ENCODE assay signal across 24 cellular contexts in the genomic region with DNA sequence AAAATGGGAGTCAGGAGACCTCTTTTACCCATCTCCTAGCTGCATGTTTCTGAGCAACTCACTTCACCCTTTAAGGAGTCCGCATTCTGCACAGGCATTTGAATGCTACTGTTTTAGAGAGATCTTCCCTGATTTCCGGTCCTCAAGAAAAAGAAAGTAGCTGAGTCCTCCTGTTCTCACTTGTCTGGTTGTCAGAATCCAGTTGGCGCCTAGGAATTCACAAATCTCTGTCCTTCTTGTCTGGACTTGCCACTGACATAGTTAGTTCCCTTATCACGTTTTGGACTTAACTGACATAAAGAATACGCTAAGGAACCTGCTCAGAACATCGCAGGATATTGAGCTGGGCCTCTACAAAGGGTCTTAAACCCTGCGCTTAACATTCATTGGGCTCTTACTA. TPM values are rescaled to one million over a fixed set of nuclear protein-coding genes. Genes with fewer than 3 reads are reported as not detected.
DNase-seq lines count a peak whose midpoint lies in the region; ATAC-seq, FAIRE-seq and TF ChIP-seq lines count a peak whose summit lies in the region.
"Had no signal": no experiment of that assay in that cellular context is flagged by ENCODE, and none has a peak within 500 bp of the region (broad histone marks: within the 10 kb centered on the region; RNA-seq: fewer than 3 reads in every experiment).

No MANE protein-coding gene starts in this region.

- no peaks in the 10 kb centered on the region for H3K9me3 ChIP-seq in HepG2 (ENCODE audit: low read length)
- H3K9me3 ChIP-seq in right lobe of liver, result no peaks in the 10 kb centered on the region
- no peaks in the 10 kb centered on the region for H3K9me3 ChIP-seq in mammary epithelial cell (replicated peaks; ENCODE audit: insufficient read depth, low read length)
- no peaks in the 10 kb centered on the region for H3K9me3 ChIP-seq in neural progenitor cell (ENCODE audit: low read depth)
- H3K9me3 ChIP-seq in WERI-Rb-1 (ENCODE audit: severe bottlenecking), result no peaks in the 10 kb centered on the region
- H3K9me3 ChIP-seq: BE2C, Caco-2 had no signal

- TF ChIP-seq EP300 in HepG2 (IDR thresholded peaks at IDR 0.05; ENCODE audit: low read depth in 2 of 2, low read length in 2 of 2), result no peak
- TF ChIP-seq EP300 in HepG2 (CRISPR knock-in tag; IDR thresholded peaks at IDR 0.05; ENCODE audit: borderline replicate concordance), result no peak

- H3K36me3 ChIP-seq in HepG2 (replicated peaks in 1 of 2; ENCODE audit: control insufficient read depth in 1 of 2, insufficient read depth in 2 of 2, low read length in 2 of 2) (no peaks in the 10 kb centered on the region), right lobe of liver (no peaks in the 10 kb centered on the region), mammary epithelial cell (ENCODE audit: insufficient read depth, low read length) (no peaks in the 10 kb centered on the region), neural progenitor cell (no peaks in the 10 kb centered on the region), WERI-Rb-1 (no peaks in the 10 kb centered on the region)
- H3K36me3 ChIP-seq: BE2C had no signal

- peak overlapping the region; percentile 15 for H2AFZ ChIP-seq in HepG2 (ENCODE audit: low read length)
- peak overlapping the region; percentile 66 for H2AFZ ChIP-seq in mammary epithelial cell (ENCODE audit: low read depth, low read length)
- H2AFZ ChIP-seq in neural progenitor cell (replicated peaks), result peak overlapping the region; percentile 59
- H2AFZ ChIP-seq: GM23338 had no signal

- H3K27ac Mint-ChIP-seq in neural progenitor cell, result no peak overlapping the region
- H3K27ac Mint-ChIP-seq: CD4-positive, CD25-positive, alpha-beta regulatory T cell; GM23338 had no signal

- CTCF ChIA-PET in HepG2 (lab: Yijun Ruan, JAX; ENCODE audit: low intra/inter-chr PET ratio, low total read pairs) (no interaction called here), mammary epithelial cell (lab: Charles Lee; ENCODE audit: low non-redundant PET) (interaction anchor here (0.6 kb wide), 1 partner anchor 233 kb away, joined by 5 read pairs; no protein-coding TSS in a partner anchor)

- no TSS peak for BruUV-seq in HepG2 (replicated peaks; lab: Mats Ljungman, UMichigan)
- BruUV-seq in mammary epithelial cell (replicated peaks; lab: Mats Ljungman, UMichigan), result no TSS peak

- no peak for DNase-seq in HepG2 (ENCODE audit: low spot score)
- no peak for DNase-seq in right lobe of liver
- peak; percentile 75 for DNase-seq in mammary epithelial cell
- DNase-seq in neural progenitor cell (ENCODE audit: low spot score), result no peak
- no peak for DNase-seq in T-helper 9 cell
- DNase-seq in WERI-Rb-1, result no peak
- DNase-seq in Kasumi-1 (lab: John Stamatoyannopoulos, UW), result no peak
- DNase-seq: BE2C; Caco-2; CD4-positive, CD25-positive, alpha-beta regulatory T cell; GF-D8; HCEC 1CT; KBM-7; MV-4-11; NCI-H1694 treated with DMSO at 0.1 percent for 48 hours; NCI-H2107; NCI-H510A; NCI-H748 treated with DMSO at 0.1 percent for 48 hours; NK-92 treated with Interleukin-12 subunit alpha and Interleukin-12 subunit beta, amount 100 ng/mL, for 24 hours; OCI-M1; RPMI8226 had no signal

- H3K4me3 ChIP-seq in HepG2 (replicated peaks in 1 of 3; ENCODE audit: insufficient read depth in 1 of 3, low read depth in 2 of 3, low read length in 3 of 3) (no peak overlapping the region), right lobe of liver (no peak overlapping the region), mammary epithelial cell (replicated peaks in 1 of 3; ENCODE audit: insufficient read depth in 1 of 3, low read depth in 2 of 3, low read length in 3 of 3) (peak overlapping the region in 2 of 3 experiments; percentile 20 to 21), neural progenitor cell (no peak overlapping the region), WERI-Rb-1 (ENCODE audit: low read depth, low read length) (no peak overlapping the region)
- H3K4me3 ChIP-seq: GM23338 had no signal

- WGBS in HepG2 (ENCODE audit: low lambda C conversion rate), result 25% methylated on average over 7 of the region's 7 CpGs
- 68% methylated on average over 7 of the region's 7 CpGs for WGBS in right lobe of liver (ENCODE audit: insufficient coverage, low coverage, low lambda C conversion rate, missing lambda C conversion rate)
- WGBS in mammary epithelial cell (ENCODE audit: low coverage, missing lambda C conversion rate), result 17% methylated on average over 7 of the region's 7 CpGs

- no peaks in the 10 kb centered on the region for H3K9me3 Mint-ChIP-seq in neural progenitor cell
- H3K9me3 Mint-ChIP-seq: CD4-positive, CD25-positive, alpha-beta regulatory T cell had no signal

- no peaks in the 10 kb centered on the region for H3K27me3 ChIP-seq in HepG2 (ENCODE audit: control insufficient read depth in 1 of 2, insufficient read depth in 2 of 2, low read length in 2 of 2)
- H3K27me3 ChIP-seq in right lobe of liver, result no peaks in the 10 kb centered on the region
- H3K27me3 ChIP-seq in mammary epithelial cell (ENCODE audit: insufficient read depth, low read length), result no peaks in the 10 kb centered on the region
- H3K27me3 ChIP-seq in neural progenitor cell, result no peaks in the 10 kb centered on the region
- H3K27me3 ChIP-seq in WERI-Rb-1 (ENCODE audit: insufficient read depth, low read depth, severe bottlenecking), result no peaks in the 10 kb centered on the region
- H3K27me3 ChIP-seq: BE2C had no signal

- H3K4me1 ChIP-seq in HepG2 (ENCODE audit: insufficient read depth, low read length) (no peaks in the 10 kb centered on the region), right lobe of liver (no peaks in the 10 kb centered on the region), mammary epithelial cell (ENCODE audit: insufficient read depth, low read length) (peaks cover 18% of the 10 kb centered on the region), neural progenitor cell (no peaks in the 10 kb centered on the region)
- H3K4me1 ChIP-seq: BE2C had no signal

- intact Hi-C loops in HepG2 (cut with micrococcal nuclease; ENCODE audit: unreplicated experiment) (no loop called here), right lobe of liver (cut with DNase I) (no loop called here), mammary epithelial cell (cut with micrococcal nuclease) (loop anchor here (10.0 kb wide), 1 partner anchor 153 kb away; the partner anchor contains the start of gene OVCH2)

- no peaks in the 10 kb centered on the region for H3K79me2 ChIP-seq in HepG2 (ENCODE audit: insufficient read depth, low read length)
- no peaks in the 10 kb centered on the region for H3K79me2 ChIP-seq in mammary epithelial cell (ENCODE audit: insufficient read depth, low read length)
- no peaks in the 10 kb centered on the region for H3K79me2 ChIP-seq in neural progenitor cell (ENCODE audit: low read depth)

- no peaks in the 10 kb centered on the region for H3F3A ChIP-seq in neural progenitor cell (ENCODE audit: low read depth)

- TF ChIP-seq CTCF in HepG2 (CRISPR knock-in tag; IDR thresholded peaks at IDR 0.05), result no peak
- no peak for TF ChIP-seq CTCF in right lobe of liver (IDR thresholded peaks at IDR 0.05)
- no peak for TF ChIP-seq CTCF in mammary epithelial cell (conservative IDR thresholded peaks at IDR 0.05 in 1 of 2, IDR thresholded peaks at IDR 0.05 in 1 of 2; ENCODE audit: extremely low read depth in 1 of 2, insufficient read depth in 1 of 2, low read depth in 1 of 2, low read length in 2 of 2)
- no peak for TF ChIP-seq CTCF in neural progenitor cell (IDR thresholded peaks at IDR 0.05)
- no peak for TF ChIP-seq CTCF in WERI-Rb-1 (IDR thresholded peaks at IDR 0.05; ENCODE audit: low read depth, low read length)

- TF ChIP-seq POLR2A in HepG2 (IDR thresholded peaks at IDR 0.05; ENCODE audit: insufficient read depth in 1 of 2, low read depth in 2 of 2, low read length in 2 of 2) (no peak), right lobe of liver (IDR thresholded peaks at IDR 0.05) (no peak)

- H3K4me3 Mint-ChIP-seq in neural progenitor cell, result no peak overlapping the region
- H3K4me3 Mint-ChIP-seq: CD4-positive, CD25-positive, alpha-beta regulatory T cell; GM23338 had no signal

- H3K9ac ChIP-seq in HepG2 (ENCODE audit: insufficient read depth, low read depth, low read length), result no peak overlapping the region
- H3K9ac ChIP-seq in mammary epithelial cell (ENCODE audit: insufficient read depth, low read length), result no peak overlapping the region
- no peak overlapping the region for H3K9ac ChIP-seq in neural progenitor cell

- H4K20me1 ChIP-seq in HepG2 (ENCODE audit: insufficient read depth, low read length) (no peaks in the 10 kb centered on the region), mammary epithelial cell (ENCODE audit: insufficient read depth, low read length) (no peaks in the 10 kb centered on the region), neural progenitor cell (ENCODE audit: low read depth) (no peaks in the 10 kb centered on the region)

- no peak for FAIRE-seq in HepG2 (lab: Jason Lieb, UNC)
- FAIRE-seq: GM19239 had no signal

- H3K4me2 ChIP-seq in HepG2 (ENCODE audit: low read depth, low read length), result no peak overlapping the region
- H3K4me2 ChIP-seq in mammary epithelial cell (ENCODE audit: insufficient read depth, low read depth, low read length), result peak overlapping the region; percentile 62
- no peak overlapping the region for H3K4me2 ChIP-seq in neural progenitor cell
- H3K4me2 ChIP-seq: GM23338 had no signal

- POLR2A ChIA-PET in HepG2 (lab: Yijun Ruan, JAX), result no interaction called here

- no peaks in the 10 kb centered on the region for H3K27me3 Mint-ChIP-seq in neural progenitor cell (ENCODE audit: insufficient read depth, low read depth)

- no peak for ATAC-seq in HepG2
- no peak for ATAC-seq in right lobe of liver
- ATAC-seq: GM23338 had no signal

- no peak for TF ChIP-seq RAD21 in HepG2 (CRISPR knock-in tag; IDR thresholded peaks at IDR 0.05)

- in situ Hi-C loops in HepG2 (cut with HindIII; ENCODE audit: extremely low pct_ligation_motif_present, low pct_unique_long_range_greater_than_20kb) (no loop called here), mammary epithelial cell (cut with MboI; ENCODE audit: low sequenced_read_pairs in 2 of 2) (no loop called here)

- peaks cover 8% of the 10 kb centered on the region for H3K4me1 Mint-ChIP-seq in neural progenitor cell
- H3K4me1 Mint-ChIP-seq: CD4-positive, CD25-positive, alpha-beta regulatory T cell had no signal

- H3K27ac ChIP-seq in HepG2 (ENCODE audit: extremely low read length, insufficient read depth, low read length) (no peak overlapping the region), right lobe of liver (no peak overlapping the region), mammary epithelial cell (ENCODE audit: insufficient read depth, low read depth, low read length) (peak overlapping the region; percentile 19), neural progenitor cell (no peak overlapping the region), WERI-Rb-1 (no peak overlapping the region)

- no peaks in the 10 kb centered on the region for H3K36me3 Mint-ChIP-seq in neural progenitor cell
- H3K36me3 Mint-ChIP-seq: CD4-positive, CD25-positive, alpha-beta regulatory T cell had no signal

- dilution Hi-C loops in mammary epithelial cell (cut with HindIII; ENCODE audit: low sequenced_read_pairs), result no loop called here

RNA-seq across cellular contexts. Expression of gene OR5P3, which starts 27.4 kb away (rescaled TPM):
- total RNA-seq in HepG2 (2016; rRNA removed; fragmentation: Illumina TruSeq; extraction: Trizol), result not detected in 2 replicates
- total RNA-seq in HepG2 (2016; cell fraction: cytosol; rRNA removed; fragmentation: Illumina TruSeq; extraction: Trizol; ENCODE audit: low read depth), result not detected in 2 replicates
- total RNA-seq in HepG2 (2016; cell fraction: insoluble cytoplasmic fraction; rRNA removed; fragmentation: Illumina TruSeq; extraction: Trizol), result not detected in 2 replicates
- not detected in 2 replicates for total RNA-seq in HepG2 (2016; cell fraction: membrane; rRNA removed; fragmentation: Illumina TruSeq; extraction: Trizol)
- total RNA-seq in HepG2 (2016; cell fraction: nucleus; rRNA removed; fragmentation: Illumina TruSeq; extraction: Trizol), result not detected in 2 replicates
- not detected in 2 replicates for polyA plus RNA-seq in HepG2 (2011; rRNA removed)
- polyA plus RNA-seq in HepG2 (2011; cell fraction: cytosol; rRNA removed), result not detected in 2 replicates
- not detected in 2 replicates for polyA plus RNA-seq in HepG2 (2011; cell fraction: nucleus; rRNA removed)
- polyA plus RNA-seq in HepG2 (2012), result not detected in 2 replicates
- polyA plus RNA-seq in HepG2 (2016; cell fraction: cytosol; fragmentation: Illumina TruSeq; extraction: Trizol; ENCODE audit: low read depth), result not detected in 2 replicates
- not detected in 2 replicates for polyA plus RNA-seq in HepG2 (2016; cell fraction: insoluble cytoplasmic fraction; fragmentation: Illumina TruSeq; extraction: Trizol; ENCODE audit: low read depth)
- not detected in 2 replicates for polyA plus RNA-seq in HepG2 (2016; cell fraction: membrane; fragmentation: Illumina TruSeq; extraction: Trizol; ENCODE audit: low read depth)
- polyA plus RNA-seq in HepG2 (2016; cell fraction: nucleus; fragmentation: Illumina TruSeq; extraction: Trizol; ENCODE audit: insufficient read depth, low read depth), result not detected in 2 replicates
- polyA minus RNA-seq in HepG2 (2011; rRNA and poly(A)+ RNA removed; ENCODE audit: low replicate concordance), result not detected in 2 replicates
- polyA minus RNA-seq in HepG2 (2011; cell fraction: cytosol; rRNA and poly(A)+ RNA removed), result not detected in 2 replicates
- polyA minus RNA-seq in HepG2 (2011; cell fraction: nucleus; rRNA and poly(A)+ RNA removed), result not detected in 2 replicates
- total RNA-seq in right lobe of liver, result not detected
- total RNA-seq in mammary epithelial cell, result 10 to 100 TPM in 1 of 2 donors, 1 to 10 TPM in 1; 5.6 to 15.7 TPM
- polyA plus RNA-seq in mammary epithelial cell, result 0.06 TPM
- polyA minus RNA-seq in mammary epithelial cell, result not detected
- not detected in 2 replicates for total RNA-seq in neural progenitor cell (ENCODE audit: low replicate concordance)
- total RNA-seq: A172; Caco-2; CD4-positive, CD25-positive, alpha-beta regulatory T cell had no signal
- polyA plus RNA-seq: CD4-positive, CD25-positive, alpha-beta regulatory T cell; GM23338 had no signal

Comparison
In these comparisons a context has a peak if more than half of its experiments do, and no peak if none do; other contexts are left out.
1. H2AFZ ChIP-seq: peak in every context shown above with its lines; median percentile 66 in mammary epithelial cell; 59 in neural progenitor cell; 15 in HepG2.
2. H3K4me3 ChIP-seq: peak in mammary epithelial cell (2 of 3); none in HepG2 (0 of 3), right lobe of liver (0 of 3), neural progenitor cell (single experiment) and WERI-Rb-1 (single experiment).